1 cellular context compared by ENCODE assay signal in the genomic region with DNA sequence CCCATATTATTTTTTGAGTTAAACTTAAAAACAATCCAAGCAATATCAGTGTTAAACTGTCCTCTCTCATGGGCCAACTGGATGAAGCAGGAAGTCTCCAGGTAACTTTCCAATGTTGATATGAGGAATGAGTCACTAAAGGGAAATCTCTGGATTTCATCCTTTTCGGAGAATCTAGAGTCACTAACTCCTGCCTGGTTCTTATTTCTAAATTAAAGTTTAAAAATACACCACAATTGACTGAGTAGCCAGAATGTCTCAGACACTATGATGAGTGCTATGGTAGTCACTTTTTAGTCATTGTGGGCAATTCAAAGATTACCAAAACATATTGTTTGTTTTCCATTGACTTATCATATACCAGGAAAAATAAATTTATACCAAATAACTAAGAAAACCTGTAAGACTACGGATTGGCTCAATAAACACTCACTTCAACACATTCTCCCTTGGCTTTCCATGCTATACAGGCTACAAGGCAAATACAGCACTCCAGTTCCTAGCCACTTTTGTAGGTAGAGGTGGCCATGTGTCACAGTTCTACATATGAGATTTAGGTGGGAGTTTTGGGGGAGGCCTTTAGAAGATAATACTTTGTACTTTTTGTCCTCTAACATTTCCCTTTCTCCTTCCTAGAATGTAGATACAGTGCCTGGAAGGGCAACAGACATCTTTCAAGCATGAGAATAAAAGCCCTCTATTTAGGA.
TF ChIP-seq lines count a peak whose summit lies in the region.

No MANE protein-coding gene starts in this region.

TF ChIP-seq in WTC11, 78 proteins besides CTCF, POLR2A, EP300 and RAD21 (continued from another document):
- TF ChIP-seq ELF4 (CRISPR knock-in tag; IDR thresholded peaks at IDR 0.05; ENCODE audit: low read depth) (no peak), ATF1 (CRISPR knock-in tag; IDR thresholded peaks at IDR 0.05) (no peak), CBFB (CRISPR knock-in tag; IDR thresholded peaks at IDR 0.05; ENCODE audit: low read depth) (no peak), CREB1 (CRISPR knock-in tag; IDR thresholded peaks at IDR 0.05) (no peak), TEAD4 (CRISPR knock-in tag; IDR thresholded peaks at IDR 0.05) (no peak), FOXP1 (CRISPR knock-in tag; IDR thresholded peaks at IDR 0.05; ENCODE audit: borderline replicate concordance) (no peak), GRHL2 (CRISPR knock-in tag; IDR thresholded peaks at IDR 0.05; ENCODE audit: insufficient replicate concordance, severe bottlenecking) (no peak), NR1H2 (CRISPR knock-in tag; IDR thresholded peaks at IDR 0.05) (no peak)
- TF ChIP-seq, protein P1, sequence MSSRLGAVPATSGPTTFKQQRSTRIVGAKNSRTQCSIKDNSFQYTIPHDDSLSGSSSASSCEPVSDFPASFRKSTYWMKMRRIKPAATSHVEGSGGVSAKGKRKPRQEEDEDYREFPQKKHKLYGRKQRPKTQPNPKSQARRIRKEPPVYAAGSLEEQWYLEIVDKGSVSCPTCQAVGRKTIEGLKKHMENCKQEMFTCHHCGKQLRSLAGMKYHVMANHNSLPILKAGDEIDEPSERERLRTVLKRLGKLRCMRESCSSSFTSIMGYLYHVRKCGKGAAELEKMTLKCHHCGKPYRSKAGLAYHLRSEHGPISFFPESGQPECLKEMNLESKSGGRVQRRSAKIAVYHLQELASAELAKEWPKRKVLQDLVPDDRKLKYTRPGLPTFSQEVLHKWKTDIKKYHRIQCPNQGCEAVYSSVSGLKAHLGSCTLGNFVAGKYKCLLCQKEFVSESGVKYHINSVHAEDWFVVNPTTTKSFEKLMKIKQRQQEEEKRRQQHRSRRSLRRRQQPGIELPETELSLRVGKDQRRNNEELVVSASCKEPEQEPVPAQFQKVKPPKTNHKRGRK (CRISPR knock-in tag; IDR thresholded peaks at IDR 0.05; ENCODE audit: borderline replicate concordance) = no peak
- TF ChIP-seq, protein P2, sequence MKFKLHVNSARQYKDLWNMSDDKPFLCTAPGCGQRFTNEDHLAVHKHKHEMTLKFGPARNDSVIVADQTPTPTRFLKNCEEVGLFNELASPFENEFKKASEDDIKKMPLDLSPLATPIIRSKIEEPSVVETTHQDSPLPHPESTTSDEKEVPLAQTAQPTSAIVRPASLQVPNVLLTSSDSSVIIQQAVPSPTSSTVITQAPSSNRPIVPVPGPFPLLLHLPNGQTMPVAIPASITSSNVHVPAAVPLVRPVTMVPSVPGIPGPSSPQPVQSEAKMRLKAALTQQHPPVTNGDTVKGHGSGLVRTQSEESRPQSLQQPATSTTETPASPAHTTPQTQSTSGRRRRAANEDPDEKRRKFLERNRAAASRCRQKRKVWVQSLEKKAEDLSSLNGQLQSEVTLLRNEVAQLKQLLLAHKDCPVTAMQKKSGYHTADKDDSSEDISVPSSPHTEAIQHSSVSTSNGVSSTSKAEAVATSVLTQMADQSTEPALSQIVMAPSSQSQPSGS (CRISPR knock-in tag; IDR thresholded peaks at IDR 0.05; ENCODE audit: borderline replicate concordance, low read depth) = no peak
- TF ChIP-seq, protein P3, sequence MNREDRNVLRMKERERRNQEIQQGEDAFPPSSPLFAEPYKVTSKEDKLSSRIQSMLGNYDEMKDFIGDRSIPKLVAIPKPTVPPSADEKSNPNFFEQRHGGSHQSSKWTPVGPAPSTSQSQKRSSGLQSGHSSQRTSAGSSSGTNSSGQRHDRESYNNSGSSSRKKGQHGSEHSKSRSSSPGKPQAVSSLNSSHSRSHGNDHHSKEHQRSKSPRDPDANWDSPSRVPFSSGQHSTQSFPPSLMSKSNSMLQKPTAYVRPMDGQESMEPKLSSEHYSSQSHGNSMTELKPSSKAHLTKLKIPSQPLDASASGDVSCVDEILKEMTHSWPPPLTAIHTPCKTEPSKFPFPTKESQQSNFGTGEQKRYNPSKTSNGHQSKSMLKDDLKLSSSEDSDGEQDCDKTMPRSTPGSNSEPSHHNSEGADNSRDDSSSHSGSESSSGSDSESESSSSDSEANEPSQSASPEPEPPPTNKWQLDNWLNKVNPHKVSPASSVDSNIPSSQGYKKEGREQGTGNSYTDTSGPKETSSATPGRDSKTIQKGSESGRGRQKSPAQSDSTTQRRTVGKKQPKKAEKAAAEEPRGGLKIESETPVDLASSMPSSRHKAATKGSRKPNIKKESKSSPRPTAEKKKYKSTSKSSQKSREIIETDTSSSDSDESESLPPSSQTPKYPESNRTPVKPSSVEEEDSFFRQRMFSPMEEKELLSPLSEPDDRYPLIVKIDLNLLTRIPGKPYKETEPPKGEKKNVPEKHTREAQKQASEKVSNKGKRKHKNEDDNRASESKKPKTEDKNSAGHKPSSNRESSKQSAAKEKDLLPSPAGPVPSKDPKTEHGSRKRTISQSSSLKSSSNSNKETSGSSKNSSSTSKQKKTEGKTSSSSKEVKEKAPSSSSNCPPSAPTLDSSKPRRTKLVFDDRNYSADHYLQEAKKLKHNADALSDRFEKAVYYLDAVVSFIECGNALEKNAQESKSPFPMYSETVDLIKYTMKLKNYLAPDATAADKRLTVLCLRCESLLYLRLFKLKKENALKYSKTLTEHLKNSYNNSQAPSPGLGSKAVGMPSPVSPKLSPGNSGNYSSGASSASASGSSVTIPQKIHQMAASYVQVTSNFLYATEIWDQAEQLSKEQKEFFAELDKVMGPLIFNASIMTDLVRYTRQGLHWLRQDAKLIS (CRISPR knock-in tag; IDR thresholded peaks at IDR 0.05; ENCODE audit: borderline replicate concordance) = no peak
- TF ChIP-seq, protein P4, sequence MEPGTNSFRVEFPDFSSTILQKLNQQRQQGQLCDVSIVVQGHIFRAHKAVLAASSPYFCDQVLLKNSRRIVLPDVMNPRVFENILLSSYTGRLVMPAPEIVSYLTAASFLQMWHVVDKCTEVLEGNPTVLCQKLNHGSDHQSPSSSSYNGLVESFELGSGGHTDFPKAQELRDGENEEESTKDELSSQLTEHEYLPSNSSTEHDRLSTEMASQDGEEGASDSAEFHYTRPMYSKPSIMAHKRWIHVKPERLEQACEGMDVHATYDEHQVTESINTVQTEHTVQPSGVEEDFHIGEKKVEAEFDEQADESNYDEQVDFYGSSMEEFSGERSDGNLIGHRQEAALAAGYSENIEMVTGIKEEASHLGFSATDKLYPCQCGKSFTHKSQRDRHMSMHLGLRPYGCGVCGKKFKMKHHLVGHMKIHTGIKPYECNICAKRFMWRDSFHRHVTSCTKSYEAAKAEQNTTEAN (CRISPR knock-in tag; IDR thresholded peaks at IDR 0.05) = no peak
- TF ChIP-seq, protein P5, sequence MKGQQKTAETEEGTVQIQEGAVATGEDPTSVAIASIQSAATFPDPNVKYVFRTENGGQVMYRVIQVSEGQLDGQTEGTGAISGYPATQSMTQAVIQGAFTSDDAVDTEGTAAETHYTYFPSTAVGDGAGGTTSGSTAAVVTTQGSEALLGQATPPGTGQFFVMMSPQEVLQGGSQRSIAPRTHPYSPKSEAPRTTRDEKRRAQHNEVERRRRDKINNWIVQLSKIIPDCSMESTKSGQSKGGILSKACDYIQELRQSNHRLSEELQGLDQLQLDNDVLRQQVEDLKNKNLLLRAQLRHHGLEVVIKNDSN (CRISPR knock-in tag; IDR thresholded peaks at IDR 0.05) = no peak
- TF ChIP-seq, protein P6, sequence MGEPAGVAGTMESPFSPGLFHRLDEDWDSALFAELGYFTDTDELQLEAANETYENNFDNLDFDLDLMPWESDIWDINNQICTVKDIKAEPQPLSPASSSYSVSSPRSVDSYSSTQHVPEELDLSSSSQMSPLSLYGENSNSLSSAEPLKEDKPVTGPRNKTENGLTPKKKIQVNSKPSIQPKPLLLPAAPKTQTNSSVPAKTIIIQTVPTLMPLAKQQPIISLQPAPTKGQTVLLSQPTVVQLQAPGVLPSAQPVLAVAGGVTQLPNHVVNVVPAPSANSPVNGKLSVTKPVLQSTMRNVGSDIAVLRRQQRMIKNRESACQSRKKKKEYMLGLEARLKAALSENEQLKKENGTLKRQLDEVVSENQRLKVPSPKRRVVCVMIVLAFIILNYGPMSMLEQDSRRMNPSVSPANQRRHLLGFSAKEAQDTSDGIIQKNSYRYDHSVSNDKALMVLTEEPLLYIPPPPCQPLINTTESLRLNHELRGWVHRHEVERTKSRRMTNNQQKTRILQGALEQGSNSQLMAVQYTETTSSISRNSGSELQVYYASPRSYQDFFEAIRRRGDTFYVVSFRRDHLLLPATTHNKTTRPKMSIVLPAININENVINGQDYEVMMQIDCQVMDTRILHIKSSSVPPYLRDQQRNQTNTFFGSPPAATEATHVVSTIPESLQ (CRISPR knock-in tag; IDR thresholded peaks at IDR 0.05) = no peak
